24 cellular contexts compared by ENCODE assay signal in the genomic region with DNA sequence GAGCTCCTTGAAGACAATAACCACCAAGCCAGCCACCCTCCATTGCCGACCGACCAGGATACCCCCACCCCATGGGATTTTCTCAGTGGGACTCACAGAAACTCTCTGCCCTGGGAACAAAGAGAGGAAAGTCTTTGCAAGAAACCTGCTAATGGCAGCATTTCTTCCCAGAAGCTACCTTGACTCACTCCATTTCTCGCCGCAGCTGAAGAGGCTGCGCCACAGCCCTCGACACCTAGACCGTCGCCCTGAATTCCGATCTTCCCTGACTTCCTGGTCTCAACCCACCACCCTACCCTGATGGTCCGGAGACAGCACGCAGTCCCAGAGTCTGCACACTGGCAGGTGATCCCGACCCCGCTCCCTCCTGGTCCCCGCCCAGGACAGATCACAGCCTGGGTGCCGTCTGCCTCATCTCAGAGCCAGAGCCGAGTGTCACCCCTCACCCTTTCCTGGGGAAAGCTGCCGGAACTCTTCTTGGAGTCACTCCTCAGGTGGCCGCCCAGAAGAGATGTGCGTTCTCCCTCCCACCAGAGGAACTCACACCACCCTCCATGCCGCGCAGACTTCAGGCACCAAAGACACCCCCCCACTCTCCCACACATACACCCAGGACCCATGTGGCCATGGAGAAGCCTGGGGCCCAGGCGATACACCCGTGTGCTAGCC. TPM values are rescaled to one million over a fixed set of nuclear protein-coding genes. Genes with fewer than 3 reads are reported as not detected.
DNase-seq lines count a peak whose midpoint lies in the region; ATAC-seq and TF ChIP-seq lines count a peak whose summit lies in the region.
"Had no signal": no experiment of that assay in that cellular context is flagged by ENCODE, and none has a peak within 500 bp of the region (broad histone marks: within the 10 kb centered on the region; RNA-seq: fewer than 3 reads in every experiment).

No MANE protein-coding gene starts in this region.

- no peak overlapping the region for H2AFZ ChIP-seq in neuronal stem cell (ENCODE audit: low read length)
- H2AFZ ChIP-seq: GM23248 had no signal

- ATAC-seq in GM21526 (IDR thresholded peaks at IDR 0.05; ENCODE audit: low FRiP score, unreplicated experiment), result no peak
- ATAC-seq in HG03025 (IDR thresholded peaks at IDR 0.05; ENCODE audit: low FRiP score, unreplicated experiment), result no peak

- peak overlapping the region; percentile 70 for H3K9ac ChIP-seq in neuronal stem cell (ENCODE audit: low read depth, low read length, poor library complexity)
- H3K9ac ChIP-seq: GM23248, SK-N-SH had no signal

- CTCF ChIA-PET in A673 (lab: Charles Lee), result no interaction called here
- CTCF ChIA-PET in Calu3 (lab: Charles Lee), result no interaction called here

- H3K18ac ChIP-seq in neuronal stem cell (ENCODE audit: low read length), result peak overlapping the region; percentile 48

- no peak overlapping the region for H2BK120ac ChIP-seq in neuronal stem cell (ENCODE audit: low read depth, low read length)

- no peak overlapping the region for H3K27ac ChIP-seq in A673 (ENCODE audit: low read depth, low read length, poor library complexity, severe bottlenecking)
- H3K27ac ChIP-seq in neuronal stem cell (replicated peaks; ENCODE audit: low read length), result no peak overlapping the region
- H3K27ac ChIP-seq in brain microvascular endothelial cell, result no peak overlapping the region
- H3K27ac ChIP-seq: C4-2B, GM23248, HL-60 had no signal

- no peaks in the 10 kb centered on the region for H3K9me3 Mint-ChIP-seq in Calu3 (ENCODE audit: low read depth, unreplicated experiment)
- peaks cover 23% of the 10 kb centered on the region for H3K9me3 Mint-ChIP-seq in glutamatergic neuron (ENCODE audit: unreplicated experiment)
- H3K9me3 Mint-ChIP-seq: CD8-positive, alpha-beta memory T cell had no signal

- TF ChIP-seq CTCF in A673 (conservative IDR thresholded peaks at IDR 0.05; ENCODE audit: low read depth, low read length) (no peak), Calu3 (IDR thresholded peaks at IDR 0.05; ENCODE audit: unreplicated experiment) (no peak), glutamatergic neuron (IDR thresholded peaks at IDR 0.05; ENCODE audit: partially characterized antibody, unreplicated experiment) (no peak), brain microvascular endothelial cell (IDR thresholded peaks at IDR 0.05; ENCODE audit: low read depth, low read length, missing control alignments) (no peak)

- BruUV-seq in A673 (replicated peaks; lab: Mats Ljungman, UMichigan) (TSS peak; percentile 50), Calu3 (replicated peaks; lab: Mats Ljungman, UMichigan) (TSS peak; percentile 32)

- H3K14ac ChIP-seq in neuronal stem cell (ENCODE audit: low read length), result no peak overlapping the region

- DNase-seq in A673 (ENCODE audit: low spot score) (no peak), Calu3 (no peak), glutamatergic neuron (peak; percentile 12), neuronal stem cell (ENCODE audit: low spot score) (no peak), brain microvascular endothelial cell (no peak), NCI-H69 (lab: John Stamatoyannopoulos, UW) (no peak)
- DNase-seq: AML-193; CD8-positive, alpha-beta memory T cell; DMS153; DND-41; GM23248; HCEC 1CT; NCI-H1048; NCI-H1417; NCI-H1694; NCI-H2029 treated with DMSO at 0.1 percent for 48 hours; NCI-H526 treated with DMSO at 0.1 percent for 48 hours; SK-N-SH; SW 1271 had no signal

- H3K27me3 ChIP-seq in A673 (replicated peaks; ENCODE audit: insufficient read depth, low read depth, low read length, poor library complexity), result no peaks in the 10 kb centered on the region
- H3K27me3 ChIP-seq in neuronal stem cell (ENCODE audit: control insufficient read depth in 3 of 3, insufficient read depth in 3 of 3, low read depth in 1 of 3, low read length in 3 of 3), result peaks cover 0 to 2% (median 0%) of the 10 kb centered on the region in 3 experiments
- H3K27me3 ChIP-seq in brain microvascular endothelial cell (replicated peaks), result no peaks in the 10 kb centered on the region

- H2BK12ac ChIP-seq in neuronal stem cell (ENCODE audit: low read length), result no peak overlapping the region

- peaks cover 13% of the 10 kb centered on the region for H3K27me3 Mint-ChIP-seq in Calu3 (ENCODE audit: unreplicated experiment)
- H3K27me3 Mint-ChIP-seq in glutamatergic neuron (ENCODE audit: unreplicated experiment), result peaks cover 18% of the 10 kb centered on the region

- intact Hi-C loops in A673 (cut with micrococcal nuclease; ENCODE audit: unreplicated experiment) (no loop called here), Calu3 (cut with micrococcal nuclease; ENCODE audit: unreplicated experiment) (no loop called here)

- POLR2A ChIA-PET in A673 (lab: Charles Lee; ENCODE audit: low non-redundant PET), result no interaction called here

- H3K79me1 ChIP-seq in neuronal stem cell (ENCODE audit: low read depth, low read length), result peaks cover 5% of the 10 kb centered on the region

- no peak overlapping the region for H2AK5ac ChIP-seq in neuronal stem cell (ENCODE audit: low read depth, low read length)

- H3K36me3 Mint-ChIP-seq in Calu3 (ENCODE audit: insufficient read depth, unreplicated experiment), result peaks cover 63% of the 10 kb centered on the region
- no peaks in the 10 kb centered on the region for H3K36me3 Mint-ChIP-seq in glutamatergic neuron (ENCODE audit: unreplicated experiment)
- H3K36me3 Mint-ChIP-seq: CD8-positive, alpha-beta memory T cell had no signal

- WGBS in neuronal stem cell (ENCODE audit: extremely low coverage in 2 of 2, insufficient read length in 2 of 2, insufficient replicate concordance in 1 of 2), 2 donors, result no CpG with 5 or more reads among the region's 23 CpGs

- no peak overlapping the region for H2BK15ac ChIP-seq in neuronal stem cell (ENCODE audit: low read length)

- H3K4me1 Mint-ChIP-seq in Calu3 (ENCODE audit: low read depth, unreplicated experiment) (no peaks in the 10 kb centered on the region), glutamatergic neuron (ENCODE audit: low read depth, unreplicated experiment) (peaks cover 8% of the 10 kb centered on the region)
- H3K4me1 Mint-ChIP-seq: CD8-positive, alpha-beta memory T cell had no signal

- H3K36me3 ChIP-seq in A673 (ENCODE audit: insufficient read depth, low read length, poor library complexity, severe bottlenecking) (peaks cover 23% of the 10 kb centered on the region), neuronal stem cell (replicated peaks in 1 of 2; ENCODE audit: control insufficient read depth in 2 of 2, insufficient read depth in 2 of 2, low read length in 2 of 2) (peaks cover 19 to 25% of the 10 kb centered on the region in 2 donors), brain microvascular endothelial cell (replicated peaks) (no peaks in the 10 kb centered on the region)

- peak overlapping the region; percentile 24 for H2BK5ac ChIP-seq in neuronal stem cell (ENCODE audit: low read length)

- no peak overlapping the region for H3K27ac Mint-ChIP-seq in Calu3 (ENCODE audit: unreplicated experiment)
- H3K27ac Mint-ChIP-seq in glutamatergic neuron (ENCODE audit: unreplicated experiment), result peak overlapping the region; percentile 28

- no peaks in the 10 kb centered on the region for H3K9me3 ChIP-seq in A673 (ENCODE audit: low read depth, low read length, poor library complexity, severe bottlenecking)
- H3K9me3 ChIP-seq in neuronal stem cell (replicated peaks in 1 of 2; ENCODE audit: control insufficient read depth in 2 of 2, insufficient read depth in 1 of 2, low read depth in 1 of 2, low read length in 2 of 2), result no peaks in the 10 kb centered on the region
- H3K9me3 ChIP-seq: SK-N-SH had no signal

- H3K23ac ChIP-seq in neuronal stem cell (ENCODE audit: low read depth, low read length, poor library complexity), result no peak overlapping the region

- no peaks in the 10 kb centered on the region for H3K4me1 ChIP-seq in A673 (ENCODE audit: insufficient read depth, low read length, poor library complexity, severe bottlenecking)
- H3K4me1 ChIP-seq in neuronal stem cell (ENCODE audit: control insufficient read depth in 2 of 2, insufficient read depth in 1 of 2, low read depth in 1 of 2, low read length in 2 of 2), result no peaks in the 10 kb centered on the region

- no peak overlapping the region for H3K4ac ChIP-seq in neuronal stem cell (ENCODE audit: low read length)

- H3K4me3 ChIP-seq in A673 (ENCODE audit: low read depth, low read length, poor library complexity, severe bottlenecking) (no peak overlapping the region), neuronal stem cell (ENCODE audit: low read length in 2 of 2) (no peak overlapping the region), brain microvascular endothelial cell (ENCODE audit: low read depth, low read length) (no peak overlapping the region)
- H3K4me3 ChIP-seq: GM23248 had no signal

- peak overlapping the region; percentile 43 for H4K8ac ChIP-seq in neuronal stem cell (ENCODE audit: low read depth, low read length)

- H3K4me3 Mint-ChIP-seq in Calu3 (ENCODE audit: low read depth, unreplicated experiment) (no peak overlapping the region), glutamatergic neuron (ENCODE audit: unreplicated experiment) (no peak overlapping the region)
- H3K4me3 Mint-ChIP-seq: CD8-positive, alpha-beta memory T cell had no signal

- H4K91ac ChIP-seq in neuronal stem cell (ENCODE audit: low read depth, low read length, poor library complexity), result no peak overlapping the region

- in situ Hi-C loops in brain microvascular endothelial cell (cut with HindIII; ENCODE audit: low pct_ligation_motif_present, low sequenced_read_pairs), result no loop called here

- peak overlapping the region; percentile 11 for H3K4me2 ChIP-seq in neuronal stem cell (ENCODE audit: insufficient read depth, low read length, poor library complexity, severe bottlenecking)
- H3K4me2 ChIP-seq: SK-N-SH had no signal

RNA-seq across cellular contexts. Expression of a gene that starts 24.6 kb away (rescaled TPM):
- not detected in 2 replicates for total RNA-seq in A673 (2021)
- total RNA-seq in Calu3 (2022), result not detected in 2 replicates
- not detected for total RNA-seq in glutamatergic neuron (ENCODE audit: unreplicated experiment)
- polyA plus RNA-seq in neuronal stem cell (2013, experiment 1 of 2), result 0.10 TPM
- not detected for polyA plus RNA-seq in neuronal stem cell (2013, experiment 2 of 2)
- total RNA-seq: CD8-positive, alpha-beta memory T cell; GM23248; NCI-H460 had no signal
- polyA plus RNA-seq: CD8-positive, alpha-beta memory T cell; GM23248; SK-N-SH had no signal

RNA-seq across cellular contexts. Expression of a gene that starts 33.6 kb away (rescaled TPM):
- total RNA-seq in A673 (2021) (not detected in 2 replicates), Calu3 (2022) (not detected in 2 replicates), glutamatergic neuron (ENCODE audit: unreplicated experiment) (not detected)
- polyA plus RNA-seq in neuronal stem cell (2013, experiment 1 of 2), result not detected
- not detected for polyA plus RNA-seq in neuronal stem cell (2013, experiment 2 of 2)
- total RNA-seq: CD8-positive, alpha-beta memory T cell; GM23248; NCI-H460 had no signal
- polyA plus RNA-seq: CD8-positive, alpha-beta memory T cell; GM23248; SK-N-SH had no signal
